In genomic region chr6:27139753-27140522, GRCh38 we compare ENCODE assay signal across 8 cellular contexts.
DNase-seq lines count a peak whose midpoint lies in the region; ATAC-seq and TF ChIP-seq lines count a peak whose summit lies in the region.

No MANE protein-coding gene starts in this region.

- 12% methylated on average over 17 of the region's 18 CpGs for WGBS in SK-N-SH (ENCODE audit: low lambda C conversion rate)
- 16 to 24% methylated on average over 18 of the region's 18 CpGs for WGBS in esophagus, 2 donors

- H3K27ac ChIP-seq in SK-N-SH (ENCODE audit: low read depth in 2 of 2, low read length in 1 of 2) (peak overlapping the region; percentile 69 to 98), esophagus (ENCODE audit: low read depth in 2 of 2, low read length in 1 of 2) (peak overlapping the region; percentile 81 to 96), neutrophil (peak overlapping the region; percentile 65)

- H3K27ac Mint-ChIP-seq in activated T-cell treated with anti-CD3 and anti-CD28 coated beads, Interleukin-2, amount 50 U/mL, for 24 hours: peak overlapping the region; percentile 98

- H3F3A ChIP-seq in SK-N-SH (replicated peaks; ENCODE audit: insufficient read depth): peaks cover 28% of the 10 kb centered on the region

- POLR2A ChIA-PET in SK-N-SH (lab: Yijun Ruan, JAX): interaction anchor here (0.6 to 1.9 kb wide), 15 partner anchors 7 to 1745 kb away, joined by 3 to 20 read pairs (median 4); a partner anchor contains a TSS

- no peaks in the 10 kb centered on the region for H3K27me3 ChIP-seq in SK-N-SH (ENCODE audit: insufficient read depth)
- H3K27me3 ChIP-seq in esophagus (ENCODE audit: control insufficient read depth in 1 of 2, insufficient read depth in 2 of 2, low read length in 2 of 2): no peaks in the 10 kb centered on the region
- no peaks in the 10 kb centered on the region for H3K27me3 ChIP-seq in neutrophil

- no peaks in the 10 kb centered on the region for H3K9me2 ChIP-seq in SK-N-SH

- peaks cover 67% of the 10 kb centered on the region for H3K4me1 Mint-ChIP-seq in activated T-cell treated with anti-CD3 and anti-CD28 coated beads, Interleukin-2, amount 50 U/mL, for 24 hours (ENCODE audit: low read depth)

- ATAC-seq in HG03060 (IDR thresholded peaks at IDR 0.05; ENCODE audit: low read depth, unreplicated experiment): peak; percentile 8

- peak overlapping the region; percentile 88 for H3K4me2 ChIP-seq in SK-N-SH

- no peak for TF ChIP-seq RAD21 in SK-N-SH (IDR thresholded peaks at IDR 0.05; ENCODE audit: low read length)

- H3K9me3 Mint-ChIP-seq in activated T-cell treated with anti-CD3 and anti-CD28 coated beads, Interleukin-2, amount 50 U/mL, for 24 hours: no peaks in the 10 kb centered on the region

- H2AFZ ChIP-seq in SK-N-SH (ENCODE audit: low read depth): peak overlapping the region; percentile 49

- H3K9me3 ChIP-seq in SK-N-SH (no peaks in the 10 kb centered on the region), esophagus (ENCODE audit: control insufficient read depth in 2 of 2, insufficient read depth in 1 of 2, low read depth in 1 of 2, low read length in 1 of 2) (no peaks in the 10 kb centered on the region), neutrophil (no peaks in the 10 kb centered on the region)

- peak overlapping the region; percentile 72 for H3K9ac ChIP-seq in SK-N-SH

- no peaks in the 10 kb centered on the region for H4K20me1 ChIP-seq in SK-N-SH (ENCODE audit: insufficient read depth)

- H3K36me3 Mint-ChIP-seq in activated T-cell treated with anti-CD3 and anti-CD28 coated beads, Interleukin-2, amount 50 U/mL, for 24 hours (ENCODE audit: low read depth): peaks cover 40% of the 10 kb centered on the region

- peaks cover 12 to 18% of the 10 kb centered on the region in 2 experiments for H3K4me1 ChIP-seq in SK-N-SH (ENCODE audit: control insufficient read depth in 1 of 2, insufficient read depth in 2 of 2, low read depth in 1 of 2, low read length in 1 of 2)
- H3K4me1 ChIP-seq in esophagus (ENCODE audit: control insufficient read depth in 2 of 2, insufficient read depth in 2 of 2, low read length in 1 of 2): peaks cover 4% of the 10 kb centered on the region in 2 donors
- H3K4me1 ChIP-seq in neutrophil (ENCODE audit: control insufficient read depth in 1 of 2, insufficient read depth in 1 of 2, low read depth in 1 of 2, low read length in 1 of 2): peaks cover 20 to 25% of the 10 kb centered on the region in 2 experiments

- H3K36me3 ChIP-seq in SK-N-SH (replicated peaks in 1 of 2; ENCODE audit: control insufficient read depth in 1 of 2, insufficient read depth in 2 of 2, low read length in 1 of 2) (peaks cover 10 to 25% of the 10 kb centered on the region in 2 experiments), esophagus (ENCODE audit: control insufficient read depth in 2 of 2, insufficient read depth in 2 of 2, low read length in 1 of 2) (no peaks in the 10 kb centered on the region), neutrophil (peaks cover 3% of the 10 kb centered on the region)

- TF ChIP-seq CTCF in SK-N-SH (IDR thresholded peaks at IDR 0.05) (no peak), neutrophil (IDR thresholded peaks at IDR 0.05) (no peak)

- H3K4me3 ChIP-seq in SK-N-SH (ENCODE audit: low read depth in 2 of 2, low read length in 1 of 2): peak overlapping the region; percentile 63
- H3K4me3 ChIP-seq in esophagus (ENCODE audit: low read depth in 1 of 2, low read length in 2 of 2): peak overlapping the region; percentile 75 to 79
- peak overlapping the region; percentile 66 to 72 for H3K4me3 ChIP-seq in neutrophil (ENCODE audit: low read depth in 1 of 2, low read length in 1 of 2)

- peaks cover 54% of the 10 kb centered on the region for H3K79me2 ChIP-seq in SK-N-SH (ENCODE audit: insufficient read depth)

- CTCF ChIA-PET in SK-N-SH (lab: Yijun Ruan, JAX): interaction anchor here (1.1 to 2.0 kb wide), 2 partner anchors 13 to 44 kb away, joined by 4 to 7 read pairs; no protein-coding TSS in a partner anchor

- no peaks in the 10 kb centered on the region for H3K27me3 Mint-ChIP-seq in activated T-cell treated with anti-CD3 and anti-CD28 coated beads, Interleukin-2, amount 50 U/mL, for 24 hours

- no peak for TF ChIP-seq EP300 in SK-N-SH (IDR thresholded peaks at IDR 0.05; ENCODE audit: borderline replicate concordance in 1 of 2, low read depth in 1 of 2, low read length in 1 of 2)

- DNase-seq in activated T-cell treated with anti-CD3 and anti-CD28 coated beads, Interleukin-2, amount 50 U/mL, for 24 hours: no peak
- DNase-seq in activated T-cell treated with anti-CD3 and anti-CD28 coated beads for 4 hours: no peak
- no peak for DNase-seq in SK-N-SH
- DNase-seq in iPS-NIHi11 (ENCODE audit: low spot score): no peak
- no peak for DNase-seq in D341Med (ENCODE audit: low spot score)

- peak overlapping the region; percentile 95 for H3K4me3 Mint-ChIP-seq in activated T-cell treated with anti-CD3 and anti-CD28 coated beads, Interleukin-2, amount 50 U/mL, for 24 hours

TF ChIP-seq in SK-N-SH, 30 proteins besides CTCF, POLR2A, EP300 and RAD21 (continues in another document):
- TF ChIP-seq NFIC (IDR thresholded peaks at IDR 0.05; ENCODE audit: borderline replicate concordance) (no peak), GATA2 (CRISPR knock-in tag; IDR thresholded peaks at IDR 0.05) (no peak), PBX3 (IDR thresholded peaks at IDR 0.05) (no peak), IRF3 (IDR thresholded peaks at IDR 0.05; ENCODE audit: low read depth, low read length) (no peak), REST (IDR thresholded peaks at IDR 0.05; ENCODE audit: low read depth, low read length) (0 out of 2 replicates have a peak, but pooled peaks have one; percentile 26), SIN3A (IDR thresholded peaks at IDR 0.05; ENCODE audit: borderline replicate concordance, low read depth, low read length) (peak; percentile 47; the same call in 1 of the 2 replicates), TCF12 (IDR thresholded peaks at IDR 0.05) (no peak), POLR2AphosphoS5 (IDR thresholded peaks at IDR 0.05; ENCODE audit: low read depth, low read length) (peak; percentile 57; the same call in 1 of the 2 replicates), SMC3 (IDR thresholded peaks at IDR 0.05; ENCODE audit: low read depth, low read length) (no peak), MAX (IDR thresholded peaks at IDR 0.05; ENCODE audit: low read depth) (0 out of 2 replicates have a peak, but pooled peaks have one; percentile 21), TAF1 (IDR thresholded peaks at IDR 0.05; ENCODE audit: borderline replicate concordance, low read depth, low read length) (0 out of 2 replicates have a peak, but pooled peaks have one; percentile 27), FOXM1 (IDR thresholded peaks at IDR 0.05; ENCODE audit: low read depth) (0 out of 2 replicates have a peak, but pooled peaks have one; percentile 19), USF1 (IDR thresholded peaks at IDR 0.05; ENCODE audit: borderline replicate concordance, low read depth) (no peak)
